ENCODE assay signal across 8 cellular contexts in the genomic region with DNA sequence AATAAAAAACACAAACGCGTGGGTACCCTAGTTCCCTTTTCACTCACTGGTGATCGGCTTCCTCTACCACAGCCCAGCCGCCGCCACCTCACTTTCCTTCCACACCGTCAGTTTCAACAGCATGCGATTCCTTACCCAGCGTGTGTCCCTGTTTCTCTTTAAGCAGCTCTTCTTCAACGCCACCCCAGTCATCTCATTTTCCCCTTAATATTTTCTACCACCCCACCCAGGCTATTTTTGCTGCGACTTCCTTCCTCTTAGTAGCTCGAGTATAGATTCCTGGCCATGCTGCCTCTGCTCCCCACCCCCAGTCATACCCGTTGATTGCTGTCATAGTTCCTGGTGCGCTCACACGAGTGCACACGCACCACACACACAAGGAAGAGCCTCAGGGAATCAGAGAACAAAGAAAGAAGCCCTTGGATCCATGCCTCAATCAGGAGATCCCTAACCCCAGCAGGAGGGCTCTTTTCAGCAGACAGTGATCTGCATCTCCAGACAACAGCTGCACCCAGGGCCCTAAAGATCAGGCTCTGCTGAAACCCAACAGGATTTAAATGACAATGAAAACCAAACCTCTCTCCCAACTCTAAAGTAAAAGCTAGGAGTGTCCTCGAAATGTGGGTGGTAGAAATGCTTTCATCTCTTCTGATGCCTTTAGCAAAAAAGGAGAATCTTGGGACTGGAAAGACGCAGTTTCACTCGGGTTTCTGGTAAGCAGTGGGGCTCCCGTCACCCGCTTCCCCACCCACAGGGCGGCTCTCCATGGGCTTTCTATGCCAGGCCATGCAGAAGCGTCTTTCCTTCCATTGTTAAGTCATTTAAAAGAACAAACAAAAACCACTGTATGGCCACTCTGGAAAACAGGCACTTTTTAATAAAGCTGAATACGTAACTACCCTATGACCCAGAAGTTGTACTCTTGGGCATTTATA. TPM values are rescaled to one million over a fixed set of nuclear protein-coding genes. Genes with fewer than 3 reads are reported as not detected.
DNase-seq lines count a peak whose midpoint lies in the region; ATAC-seq and TF ChIP-seq lines count a peak whose summit lies in the region.

No MANE protein-coding gene starts in this region.

- no peak for TF ChIP-seq CTCF in GM10266 (IDR thresholded peaks at IDR 0.05; ENCODE audit: control insufficient read depth, insufficient read depth, low read depth, missing control alignments)

- H3K9me3 Mint-ChIP-seq in stimulated activated naive CD8-positive, alpha-beta T cell treated with anti-CD3 and anti-CD28 coated beads, Interleukin-15, amount 100 ng/mL, for 72 hours, result no peaks in the 10 kb centered on the region

- peak; percentile 79 for ATAC-seq in stimulated activated naive CD8-positive, alpha-beta T cell treated with anti-CD3 and anti-CD28 coated beads, Interleukin-15, amount 100 ng/mL, for 72 hours

- DNase-seq in DMS53 (lab: John Stamatoyannopoulos, UW) (peak; percentile 22), DMS53 treated with DMSO at 0.1 percent for 48 hours (lab: John Stamatoyannopoulos, UW; ENCODE audit: unreplicated experiment) (no peak), NCI-H2107 (lab: John Stamatoyannopoulos, UW) (peak; percentile 42), epithelial cell of prostate (ENCODE audit: low read depth, low spot score) (peak; percentile 79), mucosa of gallbladder (ENCODE audit: low spot score) (peak; percentile 86), GM10266 (ENCODE audit: extremely low spot score) (no peak)
- peak; percentile 72 to 79 for DNase-seq in activated CD4-positive, alpha-beta T cell treated with anti-CD3 and anti-CD28 coated beads, Interleukin-2, amount 50 U/mL, for 48 hours
- peak in 1 of 2 donors; percentile 73 for DNase-seq in stimulated activated naive CD8-positive, alpha-beta T cell treated with anti-CD3 and anti-CD28 coated beads, Interleukin-15, amount 100 ng/mL, for 72 hours

- H3K27me3 Mint-ChIP-seq in stimulated activated naive CD8-positive, alpha-beta T cell treated with anti-CD3 and anti-CD28 coated beads, Interleukin-15, amount 100 ng/mL, for 72 hours, result no peaks in the 10 kb centered on the region

- H3K4me1 Mint-ChIP-seq in stimulated activated naive CD8-positive, alpha-beta T cell treated with anti-CD3 and anti-CD28 coated beads, Interleukin-15, amount 100 ng/mL, for 72 hours, result peaks cover 70% of the 10 kb centered on the region

- peak overlapping the region; percentile 75 for H3K4me3 Mint-ChIP-seq in stimulated activated naive CD8-positive, alpha-beta T cell treated with anti-CD3 and anti-CD28 coated beads, Interleukin-15, amount 100 ng/mL, for 72 hours

- H3K27ac Mint-ChIP-seq in stimulated activated naive CD8-positive, alpha-beta T cell treated with anti-CD3 and anti-CD28 coated beads, Interleukin-15, amount 100 ng/mL, for 72 hours, result peak overlapping the region; percentile 38

- H3K27ac ChIP-seq in epithelial cell of prostate, result peak overlapping the region; percentile 87

RNA-seq across cellular contexts. Expression of gene VPS37B, which starts 23.8 kb away (rescaled TPM):
- 45.8 TPM for total RNA-seq in mucosa of gallbladder

RNA-seq across cellular contexts. Expression of gene HIP1R, which starts 36.9 kb away (rescaled TPM):
- 115 TPM for total RNA-seq in mucosa of gallbladder

Comparison
In these comparisons a context has a peak if more than half of its experiments do, and no peak if none do; other contexts are left out.
1. DNase-seq: peak in DMS53 (single experiment), NCI-H2107 (single experiment), activated CD4-positive, alpha-beta T cell treated with anti-CD3 and anti-CD28 coated beads, Interleukin-2, amount 50 U/mL, for 48 hours (2 of 2), epithelial cell of prostate (single experiment) and mucosa of gallbladder (single experiment); none in DMS53 treated with DMSO at 0.1 percent for 48 hours (single experiment) and GM10266 (single experiment).